In genomic region chr16:3123986-3124886, GRCh38 we compare ENCODE assay signal across 8 cellular contexts. TPM values are rescaled to one million over a fixed set of nuclear protein-coding genes. Genes with fewer than 3 reads are reported as not detected.
A peak's percentile ranks its signal among the peaks of the same experiment; 100 is the strongest.
DNase-seq lines count a peak whose midpoint lies in the region; ATAC-seq lines count a peak whose summit lies in the region.

No MANE protein-coding gene starts in this region.

- H3K4me3 Mint-ChIP-seq in CD8-positive, alpha-beta memory T cell = peak overlapping the region; percentile 95 to 99 (median 97)
- peak overlapping the region; percentile 98 for H3K4me3 Mint-ChIP-seq in activated CD4-positive, alpha-beta memory T cell treated with anti-CD3 and anti-CD28 coated beads for 36 hours

- H3K27ac ChIP-seq in CD8-positive, alpha-beta memory T cell (ENCODE audit: low read depth, low read length) = peak overlapping the region; percentile 60

- intact Hi-C loops in activated CD4-positive, alpha-beta memory T cell treated with anti-CD3 and anti-CD28 coated beads for 36 hours (cut with micrococcal nuclease) = loop anchor here (1.0 kb wide), 2 partner anchors 24 to 28 kb away; no protein-coding TSS in a partner anchor

- DNase-seq in CD8-positive, alpha-beta memory T cell = peak; percentile 95 to 97 (median 96)
- DNase-seq in HK-2 (ENCODE audit: unreplicated experiment) (peak; percentile 89), NCI-H82 (lab: John Stamatoyannopoulos, UW) (peak; percentile 98), ecto neural progenitor cell (ENCODE audit: low spot score) (peak; percentile 99), lung microvascular endothelial cell (ENCODE audit: low read depth in 2 of 2) (peak; percentile 93 to 94)
- peak; percentile 98 for DNase-seq in activated CD4-positive, alpha-beta memory T cell treated with anti-CD3 and anti-CD28 coated beads for 36 hours
- peak; percentile 93 to 97 (median 93) for DNase-seq in stimulated activated CD4-positive, alpha-beta T cell treated with anti-CD3 and anti-CD28 coated beads, TNF-alpha, amount 100 ng/mL, for 4 hours (ENCODE audit: low read depth in 3 of 3)

- no peaks in the 10 kb centered on the region for H3K27me3 ChIP-seq in CD8-positive, alpha-beta memory T cell (ENCODE audit: insufficient read depth, low read length, poor library complexity, severe bottlenecking)

- POLR2A ChIA-PET in CD8-positive, alpha-beta memory T cell (lab: Charles Lee) = interaction anchor here (1.0 to 1.7 kb wide), 4 partner anchors 10 to 69 kb away, joined by 3 to 6 read pairs (median 4); partner anchors contain the start of gene ZNF213
- POLR2A ChIA-PET in activated CD4-positive, alpha-beta memory T cell treated with anti-CD3 and anti-CD28 coated beads for 36 hours (lab: Charles Lee) = interaction anchor here (1.0 to 1.7 kb wide), 4 partner anchors 10 to 26 kb away, joined by 3 to 7 read pairs (median 4); partner anchors contain the start of gene ZNF213

- H3K27me3 Mint-ChIP-seq in CD8-positive, alpha-beta memory T cell = no peaks in the 10 kb centered on the region
- H3K27me3 Mint-ChIP-seq in activated CD4-positive, alpha-beta memory T cell treated with anti-CD3 and anti-CD28 coated beads for 36 hours = no peaks in the 10 kb centered on the region

- H3K4me1 Mint-ChIP-seq in CD8-positive, alpha-beta memory T cell = peaks cover 35 to 59% (median 45%) of the 10 kb centered on the region in 3 donors
- peaks cover 21% of the 10 kb centered on the region for H3K4me1 Mint-ChIP-seq in activated CD4-positive, alpha-beta memory T cell treated with anti-CD3 and anti-CD28 coated beads for 36 hours (ENCODE audit: low read depth)

- H3K27ac Mint-ChIP-seq in CD8-positive, alpha-beta memory T cell = peak overlapping the region; percentile 88 to 97 (median 96)
- H3K27ac Mint-ChIP-seq in activated CD4-positive, alpha-beta memory T cell treated with anti-CD3 and anti-CD28 coated beads for 36 hours = peak overlapping the region; percentile 95

- H3K4me1 ChIP-seq in CD8-positive, alpha-beta memory T cell (ENCODE audit: insufficient read depth, low read length) = peaks cover 28% of the 10 kb centered on the region

- CTCF ChIA-PET in CD8-positive, alpha-beta memory T cell (lab: Charles Lee) = interaction anchor here (1.4 to 14.6 kb wide), 6 partner anchors 10 to 120 kb away, joined by 3 to 278 read pairs (median 144); partner anchors contain the start of genes BICDL2, IL32, ZNF213 and ZSCAN10
- CTCF ChIA-PET in activated CD4-positive, alpha-beta memory T cell treated with anti-CD3 and anti-CD28 coated beads for 36 hours (lab: Charles Lee) = interaction anchor here (1.3 to 9.1 kb wide), 7 partner anchors 11 to 96 kb away, joined by 7 to 270 read pairs (median 9); partner anchors contain the start of genes IL32, ZNF213 and ZSCAN10

- H3K4me3 ChIP-seq in CD8-positive, alpha-beta memory T cell (ENCODE audit: low read length) = peak overlapping the region; percentile 89

- H3K9me3 Mint-ChIP-seq in CD8-positive, alpha-beta memory T cell = no peaks in the 10 kb centered on the region
- H3K9me3 Mint-ChIP-seq in activated CD4-positive, alpha-beta memory T cell treated with anti-CD3 and anti-CD28 coated beads for 36 hours = no peaks in the 10 kb centered on the region

- no peaks in the 10 kb centered on the region for H3K36me3 ChIP-seq in CD8-positive, alpha-beta memory T cell (ENCODE audit: insufficient read depth, low read length)

- peak; percentile 85 for ATAC-seq in GM19452 (IDR thresholded peaks at IDR 0.05; ENCODE audit: unreplicated experiment)

- H3K36me3 Mint-ChIP-seq in CD8-positive, alpha-beta memory T cell = peaks cover 0 to 10% (median 2%) of the 10 kb centered on the region in 3 donors
- H3K36me3 Mint-ChIP-seq in activated CD4-positive, alpha-beta memory T cell treated with anti-CD3 and anti-CD28 coated beads for 36 hours = peaks cover 1% of the 10 kb centered on the region

- H3K9me3 ChIP-seq in CD8-positive, alpha-beta memory T cell (ENCODE audit: low read length) = no peaks in the 10 kb centered on the region

RNA-seq across cellular contexts. Expression of gene ZNF213, which starts 10.6 kb away (rescaled TPM):
- 10 to 100 TPM; 10.4 to 10.5 TPM for total RNA-seq in CD8-positive, alpha-beta memory T cell
- polyA plus RNA-seq in CD8-positive, alpha-beta memory T cell = 3.8 TPM
- total RNA-seq in activated CD4-positive, alpha-beta memory T cell treated with anti-CD3 and anti-CD28 coated beads for 36 hours = 1 to 10 TPM; 9.0 TPM
- total RNA-seq in lung microvascular endothelial cell = 2.8 and 3.2 TPM in 2 replicates

RNA-seq across cellular contexts. Expression of gene ZNF205, which starts 11.8 kb away (rescaled TPM):
- total RNA-seq in CD8-positive, alpha-beta memory T cell = under 1 TPM in 1 of 2 experiments, not detected in 1; 0.11 TPM
- polyA plus RNA-seq in CD8-positive, alpha-beta memory T cell = not detected
- under 1 TPM in 1 of 2 experiments, not detected in 1; 0.21 TPM for total RNA-seq in activated CD4-positive, alpha-beta memory T cell treated with anti-CD3 and anti-CD28 coated beads for 36 hours
- total RNA-seq in lung microvascular endothelial cell = 12.3 and 12.6 TPM in 2 replicates

RNA-seq across cellular contexts. Expression of gene ZSCAN10, which starts 25.1 kb away (rescaled TPM):
- under 1 TPM in 1 of 2 experiments, not detected in 1; 0.15 TPM for total RNA-seq in CD8-positive, alpha-beta memory T cell
- polyA plus RNA-seq in CD8-positive, alpha-beta memory T cell = not detected
- total RNA-seq in activated CD4-positive, alpha-beta memory T cell treated with anti-CD3 and anti-CD28 coated beads for 36 hours = under 1 TPM in 1 of 2 experiments, not detected in 1; 0.19 TPM
- under 0.01 TPM in 1 of 2 replicates, not detected in the other for total RNA-seq in lung microvascular endothelial cell

RNA-seq across cellular contexts. Expression of gene IL32, which starts 58.8 kb away (rescaled TPM):
- 100 to 1,000 TPM; 975 to 992 TPM for total RNA-seq in CD8-positive, alpha-beta memory T cell
- 3,843 TPM for polyA plus RNA-seq in CD8-positive, alpha-beta memory T cell
- total RNA-seq in activated CD4-positive, alpha-beta memory T cell treated with anti-CD3 and anti-CD28 coated beads for 36 hours = 1,000 to 10,000 TPM; 2,504 to 2,532 TPM
- total RNA-seq in lung microvascular endothelial cell = 26.2 and 36.6 TPM in 2 replicates

Comparison
In these comparisons a context has a peak if more than half of its experiments do, and no peak if none do; other contexts are left out.
1. Peak in every context shown above with its lines: DNase-seq, ATAC-seq, H3K4me3 ChIP-seq and H3K27ac ChIP-seq.
2. RNA of gene ZNF205, which starts 11.8 kb away (total RNA-seq): 12.3 to 12.6 TPM in lung microvascular endothelial cell; 0.21 TPM in activated CD4-positive, alpha-beta memory T cell treated with anti-CD3 and anti-CD28 coated beads for 36 hours and 0.11 TPM in CD8-positive, alpha-beta memory T cell; every median in the first group is over 10 times any median in the second.